Comparison of ENCODE assay signal across 2 cellular contexts in genomic region chr7:55569269-55569663, GRCh38.
TF ChIP-seq lines count a peak whose summit lies in the region.

No MANE protein-coding gene starts in this region.

TF ChIP-seq in endothelial cell of umbilical vein, 7 proteins besides CTCF, POLR2A, EP300 and RAD21:
- peak; percentile 2 for TF ChIP-seq GATA2 (IDR thresholded peaks at IDR 0.05; ENCODE audit: insufficient read depth, insufficient read length, low read depth, low read length)
- no peak for TF ChIP-seq FOS (IDR thresholded peaks at IDR 0.05; ENCODE audit: borderline replicate concordance, insufficient read depth, low read length)

TF ChIP-seq in HepG2, 621 proteins besides CTCF, POLR2A, EP300 and RAD21:
- no peak for TF ChIP-seq POLR2AphosphoS5 (IDR thresholded peaks at IDR 0.05; ENCODE audit: low read depth, low read length)
- TF ChIP-seq, protein P1, sequence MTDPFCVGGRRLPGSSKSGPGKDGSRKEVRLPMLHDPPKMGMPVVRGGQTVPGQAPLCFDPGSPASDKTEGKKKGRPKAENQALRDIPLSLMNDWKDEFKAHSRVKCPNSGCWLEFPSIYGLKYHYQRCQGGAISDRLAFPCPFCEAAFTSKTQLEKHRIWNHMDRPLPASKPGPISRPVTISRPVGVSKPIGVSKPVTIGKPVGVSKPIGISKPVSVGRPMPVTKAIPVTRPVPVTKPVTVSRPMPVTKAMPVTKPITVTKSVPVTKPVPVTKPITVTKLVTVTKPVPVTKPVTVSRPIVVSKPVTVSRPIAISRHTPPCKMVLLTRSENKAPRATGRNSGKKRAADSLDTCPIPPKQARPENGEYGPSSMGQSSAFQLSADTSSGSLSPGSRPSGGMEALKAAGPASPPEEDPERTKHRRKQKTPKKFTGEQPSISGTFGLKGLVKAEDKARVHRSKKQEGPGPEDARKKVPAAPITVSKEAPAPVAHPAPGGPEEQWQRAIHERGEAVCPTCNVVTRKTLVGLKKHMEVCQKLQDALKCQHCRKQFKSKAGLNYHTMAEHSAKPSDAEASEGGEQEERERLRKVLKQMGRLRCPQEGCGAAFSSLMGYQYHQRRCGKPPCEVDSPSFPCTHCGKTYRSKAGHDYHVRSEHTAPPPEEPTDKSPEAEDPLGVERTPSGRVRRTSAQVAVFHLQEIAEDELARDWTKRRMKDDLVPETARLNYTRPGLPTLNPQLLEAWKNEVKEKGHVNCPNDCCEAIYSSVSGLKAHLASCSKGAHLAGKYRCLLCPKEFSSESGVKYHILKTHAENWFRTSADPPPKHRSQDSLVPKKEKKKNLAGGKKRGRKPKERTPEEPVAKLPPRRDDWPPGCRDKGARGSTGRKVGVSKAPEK (CRISPR knock-in tag; IDR thresholded peaks at IDR 0.05; ENCODE audit: borderline replicate concordance) = no peak
- no peak for TF ChIP-seq TOPORS (CRISPR knock-in tag; IDR thresholded peaks at IDR 0.05)
- TF ChIP-seq ZNF160 (CRISPR knock-in tag; IDR thresholded peaks at IDR 0.05) = no peak
- TF ChIP-seq CBFB (CRISPR knock-in tag; IDR thresholded peaks at IDR 0.05) = no peak
- no peak for TF ChIP-seq ZNF772 (CRISPR knock-in tag; IDR thresholded peaks at IDR 0.05)
- no peak for TF ChIP-seq ATF1 (CRISPR knock-in tag; IDR thresholded peaks at IDR 0.05)
